ENCODE assay signal across 8 cellular contexts in the genomic region with DNA sequence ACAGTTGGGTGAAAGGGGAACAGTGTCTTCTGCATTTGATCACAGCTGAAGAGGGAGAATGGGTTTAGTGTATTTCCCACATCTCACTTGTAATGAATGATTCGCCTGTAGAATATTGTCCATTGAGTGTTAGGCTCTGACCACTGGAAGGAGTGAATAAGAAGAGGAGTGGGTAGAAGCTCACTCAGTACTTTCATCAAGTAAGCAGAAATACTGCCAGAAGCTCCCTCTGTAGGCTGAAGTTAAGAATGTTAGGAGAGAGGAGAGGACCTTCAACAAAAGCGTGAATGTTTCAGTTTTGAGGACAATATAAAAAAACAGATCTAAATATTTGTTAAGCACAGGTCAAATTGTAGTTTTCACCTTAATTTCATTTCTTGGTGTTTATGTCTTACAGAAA. TPM values are rescaled to one million over a fixed set of nuclear protein-coding genes. Genes with fewer than 3 reads are reported as not detected.
DNase-seq lines count a peak whose midpoint lies in the region; ATAC-seq and TF ChIP-seq lines count a peak whose summit lies in the region.

No MANE protein-coding gene starts in this region.

- TF ChIP-seq EP300 in SK-N-SH (IDR thresholded peaks at IDR 0.05; ENCODE audit: borderline replicate concordance in 1 of 2, low read depth in 1 of 2, low read length in 1 of 2) = no peak

- H3K9me3 Mint-ChIP-seq in Calu3 (ENCODE audit: low read depth, unreplicated experiment) = no peaks in the 10 kb centered on the region

- CTCF ChIA-PET in SK-N-SH (lab: Yijun Ruan, JAX) (interaction anchor here (1.0 to 1.1 kb wide), 3 partner anchors 11 to 21 kb away, joined by 3 to 4 read pairs (median 3); no protein-coding TSS in a partner anchor), Calu3 (lab: Charles Lee) (interaction anchor here (1.0 to 1.1 kb wide), 2 partner anchors 22 to 25 kb away, joined by 3 to 9 read pairs; no protein-coding TSS in a partner anchor)

- ATAC-seq in heart left ventricle (no peak), Right ventricle myocardium inferior (no peak), GM18505 (IDR thresholded peaks at IDR 0.05; ENCODE audit: unreplicated experiment) (no peak)

- peaks cover 26% of the 10 kb centered on the region; the same call in 1 of the 2 replicates for H3K79me2 ChIP-seq in SK-N-SH (ENCODE audit: insufficient read depth)

- H4K20me1 ChIP-seq in SK-N-SH (ENCODE audit: insufficient read depth) = no peaks in the 10 kb centered on the region

- DNase-seq in heart left ventricle = no peak
- no peak for DNase-seq in Right ventricle myocardium inferior (ENCODE audit: missing footprints)
- no peak for DNase-seq in SK-N-SH
- DNase-seq in globus pallidus (ENCODE audit: low spot score) = peak; percentile 61
- no peak for DNase-seq in testis
- DNase-seq in NCI-H2107 (lab: John Stamatoyannopoulos, UW) = no peak
- no peak for DNase-seq in Calu3

- no peaks in the 10 kb centered on the region for H3K4me1 Mint-ChIP-seq in Calu3 (ENCODE audit: low read depth, unreplicated experiment)

- H3K4me2 ChIP-seq in SK-N-SH = no peak overlapping the region

- H3K27me3 Mint-ChIP-seq in Calu3 (ENCODE audit: unreplicated experiment) = no peaks in the 10 kb centered on the region

- H3K9me2 ChIP-seq in SK-N-SH = no peaks in the 10 kb centered on the region

- peak in 10 of 12 donors; percentile 7 to 52 (median 35) for TF ChIP-seq CTCF in heart left ventricle (IDR thresholded peaks at IDR 0.05)
- peak; percentile 51 for TF ChIP-seq CTCF in SK-N-SH (IDR thresholded peaks at IDR 0.05)
- TF ChIP-seq CTCF in testis (IDR thresholded peaks at IDR 0.05) = peak in 2 of 3 experiments; percentile 10 to 38
- no peak for TF ChIP-seq CTCF in Calu3 (IDR thresholded peaks at IDR 0.05; ENCODE audit: unreplicated experiment)

- H3K27ac Mint-ChIP-seq in Calu3 (ENCODE audit: unreplicated experiment) = no peak overlapping the region

- POLR2A ChIA-PET in SK-N-SH (lab: Yijun Ruan, JAX) = no interaction called here

- peaks cover 9% of the 10 kb centered on the region for H3F3A ChIP-seq in SK-N-SH (replicated peaks; ENCODE audit: insufficient read depth)

- H3K36me3 Mint-ChIP-seq in Calu3 (ENCODE audit: insufficient read depth, unreplicated experiment) = no peaks in the 10 kb centered on the region

- H3K4me1 ChIP-seq in heart left ventricle (no peaks in the 10 kb centered on the region), SK-N-SH (ENCODE audit: control insufficient read depth in 1 of 2, insufficient read depth in 2 of 2, low read depth in 1 of 2, low read length in 1 of 2) (no peaks in the 10 kb centered on the region; a peak in 1 of 4 replicates), testis (no peaks in the 10 kb centered on the region)

- no peak overlapping the region for H2AFZ ChIP-seq in SK-N-SH (ENCODE audit: low read depth)

- H3K9me3 ChIP-seq in heart left ventricle (no peaks in the 10 kb centered on the region), SK-N-SH (no peaks in the 10 kb centered on the region), testis (no peaks in the 10 kb centered on the region)

- H3K4me3 Mint-ChIP-seq in Calu3 (ENCODE audit: low read depth, unreplicated experiment) = no peak overlapping the region

- TF ChIP-seq POLR2A in heart left ventricle (IDR thresholded peaks at IDR 0.05) (no peak), testis (IDR thresholded peaks at IDR 0.05) (no peak), GM18505 (IDR thresholded peaks at IDR 0.05; ENCODE audit: borderline replicate concordance, extremely low read depth, insufficient read depth, insufficient read length) (no peak)

- no peak overlapping the region for H3K9ac ChIP-seq in SK-N-SH

- no peaks in the 10 kb centered on the region for H3K27me3 ChIP-seq in heart left ventricle
- H3K27me3 ChIP-seq in SK-N-SH (ENCODE audit: insufficient read depth) = no peaks in the 10 kb centered on the region
- no peaks in the 10 kb centered on the region for H3K27me3 ChIP-seq in testis

- intact Hi-C loops in heart left ventricle (cut with DNase I) (loop anchor here in 8 of 10 donors (2.0 to 10.0 kb wide), 3 partner anchors 48 to 51 kb away; no protein-coding TSS in a partner anchor), Right ventricle myocardium inferior (cut with DNase I) (loop anchor here (5.0 kb wide), 1 partner anchor 53 kb away; no protein-coding TSS in a partner anchor), testis (cut with DNase I; ENCODE audit: low total_unique reads) (no loop called here), Calu3 (cut with micrococcal nuclease; ENCODE audit: unreplicated experiment) (loop anchor here (2.0 kb wide), 1 partner anchor 49 kb away; no protein-coding TSS in a partner anchor)

- no TSS peak for BruUV-seq in Calu3 (replicated peaks; lab: Mats Ljungman, UMichigan)

- peaks cover 0 to 16% (median 7%) of the 10 kb centered on the region in 9 donors for H3K36me3 ChIP-seq in heart left ventricle
- peaks cover 23 to 24% of the 10 kb centered on the region in 2 experiments for H3K36me3 ChIP-seq in SK-N-SH (replicated peaks in 1 of 2; ENCODE audit: control insufficient read depth in 1 of 2, insufficient read depth in 2 of 2, low read length in 1 of 2)
- H3K36me3 ChIP-seq in testis (ENCODE audit: low read depth, missing control alignments) = no peaks in the 10 kb centered on the region

- TF ChIP-seq RAD21 in SK-N-SH (IDR thresholded peaks at IDR 0.05; ENCODE audit: low read length) = peak; percentile 41; the same call in 1 of the 2 replicates

- whole genome bisulfite sequencing in heart left ventricle, 4 donors = 62 to 76% (median 72%) methylated on average over 2 of the region's 2 CpGs
- WGBS in SK-N-SH (ENCODE audit: low lambda C conversion rate) = 91% methylated on average over 2 of the region's 2 CpGs
- WGBS in testis, 2 donors = 56 to 61% methylated on average over 2 of the region's 2 CpGs

- H3K4me3 ChIP-seq in heart left ventricle (no peak overlapping the region), SK-N-SH (ENCODE audit: low read depth in 2 of 2, low read length in 1 of 2) (no peak overlapping the region), testis (no peak overlapping the region)

- H3K27ac ChIP-seq in heart left ventricle (no peak overlapping the region), SK-N-SH (ENCODE audit: low read depth in 2 of 2, low read length in 1 of 2) (no peak overlapping the region), testis (no peak overlapping the region)

TF ChIP-seq in SK-N-SH, 30 proteins besides CTCF, POLR2A, EP300 and RAD21:
- no peak for TF ChIP-seq CHD2 (IDR thresholded peaks at IDR 0.05; ENCODE audit: low read length, partially characterized antibody)
- no peak for TF ChIP-seq GABPA (IDR thresholded peaks at IDR 0.05; ENCODE audit: low read depth)
- TF ChIP-seq, protein P1, sequence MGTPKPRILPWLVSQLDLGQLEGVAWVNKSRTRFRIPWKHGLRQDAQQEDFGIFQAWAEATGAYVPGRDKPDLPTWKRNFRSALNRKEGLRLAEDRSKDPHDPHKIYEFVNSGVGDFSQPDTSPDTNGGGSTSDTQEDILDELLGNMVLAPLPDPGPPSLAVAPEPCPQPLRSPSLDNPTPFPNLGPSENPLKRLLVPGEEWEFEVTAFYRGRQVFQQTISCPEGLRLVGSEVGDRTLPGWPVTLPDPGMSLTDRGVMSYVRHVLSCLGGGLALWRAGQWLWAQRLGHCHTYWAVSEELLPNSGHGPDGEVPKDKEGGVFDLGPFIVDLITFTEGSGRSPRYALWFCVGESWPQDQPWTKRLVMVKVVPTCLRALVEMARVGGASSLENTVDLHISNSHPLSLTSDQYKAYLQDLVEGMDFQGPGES (IDR thresholded peaks at IDR 0.05; ENCODE audit: low read depth, low read length) = no peak
- TF ChIP-seq RCOR1 (IDR thresholded peaks at IDR 0.05; ENCODE audit: low read length) = no peak
- TF ChIP-seq POLR2AphosphoS5 (IDR thresholded peaks at IDR 0.05; ENCODE audit: low read depth, low read length) = no peak
- TF ChIP-seq, protein P2, sequence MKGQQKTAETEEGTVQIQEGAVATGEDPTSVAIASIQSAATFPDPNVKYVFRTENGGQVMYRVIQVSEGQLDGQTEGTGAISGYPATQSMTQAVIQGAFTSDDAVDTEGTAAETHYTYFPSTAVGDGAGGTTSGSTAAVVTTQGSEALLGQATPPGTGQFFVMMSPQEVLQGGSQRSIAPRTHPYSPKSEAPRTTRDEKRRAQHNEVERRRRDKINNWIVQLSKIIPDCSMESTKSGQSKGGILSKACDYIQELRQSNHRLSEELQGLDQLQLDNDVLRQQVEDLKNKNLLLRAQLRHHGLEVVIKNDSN (IDR thresholded peaks at IDR 0.05; ENCODE audit: borderline replicate concordance, low read depth) = no peak
- no peak for TF ChIP-seq MXI1 (IDR thresholded peaks at IDR 0.05; ENCODE audit: low read depth, low read length)
- TF ChIP-seq FOXJ3 (CRISPR knock-in tag; IDR thresholded peaks at IDR 0.05) = no peak
- TF ChIP-seq NRF1 (IDR thresholded peaks at IDR 0.05; ENCODE audit: low read depth, low read length) = no peak
- TF ChIP-seq YY1 (IDR thresholded peaks at IDR 0.05; ENCODE audit: low read depth) = no peak
- TF ChIP-seq FOXM1 (IDR thresholded peaks at IDR 0.05; ENCODE audit: low read depth) = no peak
- no peak for TF ChIP-seq MEF2A (IDR thresholded peaks at IDR 0.05; ENCODE audit: borderline replicate concordance, low read depth)
- no peak for TF ChIP-seq EZH2phosphoT487 (IDR thresholded peaks at IDR 0.05; ENCODE audit: borderline replicate concordance, low read depth)
- TF ChIP-seq TEAD4 (IDR thresholded peaks at IDR 0.05; ENCODE audit: borderline replicate concordance, insufficient read depth) = no peak
- no peak for TF ChIP-seq TAF1 (IDR thresholded peaks at IDR 0.05; ENCODE audit: borderline replicate concordance, low read depth, low read length)
- no peak for TF ChIP-seq ELF1 (IDR thresholded peaks at IDR 0.05)
- TF ChIP-seq GATA2 (CRISPR knock-in tag; IDR thresholded peaks at IDR 0.05) = no peak
- TF ChIP-seq SIN3A (IDR thresholded peaks at IDR 0.05; ENCODE audit: borderline replicate concordance, low read depth, low read length) = no peak

RNA-seq across cellular contexts. Expression of a gene that starts 27.5 kb away (rescaled TPM):
- total RNA-seq in heart left ventricle (10 to 100 TPM in 2 of 9 donors, 1 to 10 TPM in 7; 3.7 to 14.0 (median 8.7) TPM), Right ventricle myocardium inferior (4.5 TPM), testis (10 to 100 TPM in 1 of 2 donors, 1 to 10 TPM in 1; 9.4 to 12.2 TPM), Calu3 (2022) (3.4 and 3.6 TPM in 2 replicates)
- polyA plus RNA-seq in heart left ventricle (1 to 10 TPM; 2.1 to 4.4 TPM), SK-N-SH (2012; rRNA removed) (0.76 and 1.0 TPM in 2 replicates), testis (ENCODE audit: insufficient read depth, low read depth, low replicate concordance) (9.1 TPM)
- polyA plus RNA-seq in SK-N-SH (2012; cell fraction: cytosol; rRNA removed) = 0.83 and 1.3 TPM in 2 replicates
- polyA plus RNA-seq in SK-N-SH (2012; cell fraction: nucleus; rRNA removed) = 1.6 and 4.3 TPM in 2 replicates
